8 cellular contexts compared by ENCODE assay signal in the genomic region with DNA sequence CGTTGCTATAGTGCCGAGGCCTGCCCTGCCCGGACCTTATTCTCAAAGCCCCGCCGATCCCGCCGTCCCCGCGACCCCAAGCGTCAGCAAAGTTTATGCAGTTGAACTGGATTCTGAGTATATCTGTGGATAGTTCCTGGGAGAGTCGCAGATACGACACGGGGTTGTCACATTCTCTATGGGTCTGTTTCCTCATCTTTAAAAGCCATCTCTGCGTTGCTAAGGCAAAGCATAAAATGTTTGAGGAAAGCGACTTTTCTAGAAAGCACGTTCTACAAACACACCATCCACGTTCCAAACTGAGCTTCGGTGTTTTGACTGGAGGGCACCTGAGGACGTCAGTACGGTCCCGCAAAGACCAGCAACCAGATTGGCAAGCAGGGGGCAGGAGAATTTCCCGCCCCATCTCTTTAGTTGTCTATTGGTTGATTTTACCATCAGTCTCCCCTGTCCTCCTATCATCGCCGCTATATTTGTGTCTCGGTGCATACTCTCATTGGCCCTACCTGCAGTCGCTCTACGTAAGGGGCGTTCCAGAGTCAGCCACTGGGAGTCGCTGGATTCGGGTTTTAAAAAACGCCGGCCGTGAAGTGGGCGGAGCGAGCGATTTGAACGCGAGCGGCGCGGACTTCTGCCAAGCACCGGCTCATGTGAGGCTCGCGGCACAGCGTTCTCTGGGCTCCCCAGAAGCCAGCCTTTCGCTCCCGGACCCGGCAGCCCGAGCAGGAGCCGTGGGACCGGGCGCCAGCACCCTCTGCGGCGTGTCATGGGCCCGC. TPM values are rescaled to one million over a fixed set of nuclear protein-coding genes. Genes with fewer than 3 reads are reported as not detected.
DNase-seq lines count a peak whose midpoint lies in the region; ATAC-seq and TF ChIP-seq lines count a peak whose summit lies in the region.

A gene (plus strand): TSS at position 626 of the 776 bp plus-strand sequence. CDS start 141 bp downstream, at position 767.

- in situ Hi-C loops in GM13976 (cut with MboI; ENCODE audit: low sequenced_read_pairs, unreplicated experiment): no loop called here

- intact Hi-C loops in T-helper 1 cell treated with Interleukin-12 subunit alpha and Interleukin-12 subunit beta and Interleukin-4 antibody, amounts not matched to agents 30 ng/mL and 1 ng/mL, for 36 hours (cut with micrococcal nuclease): loop anchor here (1.0 to 5.0 kb wide), 11 partner anchors 13 to 752 kb away; a partner anchor contains a TSS
- intact Hi-C loops in left cardiac atrium (cut with DNase I): no loop called here
- intact Hi-C loops in posterior vena cava (cut with DNase I): no loop called here

- H3K4me3 ChIP-seq in urinary bladder (ENCODE audit: low read depth, low read length): peak within 1 kb of the TSS; percentile 65

- no peaks in the 10 kb centered on the region for H3K36me3 ChIP-seq in urinary bladder (ENCODE audit: insufficient read depth)

- ATAC-seq in HG02870 (IDR thresholded peaks at IDR 0.05; ENCODE audit: unreplicated experiment): peak; percentile 99
- ATAC-seq in left cardiac atrium: peak; percentile 100

- WGBS in urinary bladder: under 1% methylated on average over 55 of the region's 55 CpGs

- H3K27ac ChIP-seq in urinary bladder (ENCODE audit: low read depth): no peak within 1 kb of the TSS

- H3K4me1 ChIP-seq in urinary bladder (ENCODE audit: insufficient read depth): no peaks in the 10 kb centered on the region

- TF ChIP-seq CTCF in GM13976 (IDR thresholded peaks at IDR 0.05; ENCODE audit: borderline replicate concordance, control extremely low read depth, extremely low read depth, insufficient read depth, missing control alignments): no peak

- peak; percentile 99 for DNase-seq in GM13976 (ENCODE audit: low spot score)
- peak; percentile 98 for DNase-seq in NCI-H146 treated with DMSO at 0.1 percent for 48 hours (lab: John Stamatoyannopoulos, UW; ENCODE audit: unreplicated experiment)
- peak; percentile 98 for DNase-seq in amniotic stem cell (lab: John Stamatoyannopoulos, UW)
- DNase-seq in left cardiac atrium: peak; percentile 97
- peak; percentile 99 for DNase-seq in posterior vena cava (ENCODE audit: low spot score)

RNA-seq across cellular contexts. Expression of the gene that starts here (rescaled TPM):
- 27.7 and 29.5 TPM in 2 replicates for total RNA-seq in T-helper 1 cell treated with Interleukin-12 subunit alpha and Interleukin-12 subunit beta and Interleukin-4 antibody, amounts not matched to agents 30 ng/mL and 1 ng/mL, for 36 hours
- total RNA-seq in left cardiac atrium (under 1 TPM in 1 of 2 donors, not detected in 1; 0.38 TPM), posterior vena cava (1 to 10 TPM in 1 of 2 donors, not detected in 1; 1.2 TPM), urinary bladder (6.1 TPM)
- polyA plus RNA-seq in urinary bladder: 0.53 TPM

Comparison
In these comparisons a context has a peak if more than half of its experiments do, and no peak if none do; other contexts are left out.
1. Peak in DNase-seq and ATAC-seq in left cardiac atrium; RNA of the gene not detected or under 1 TPM.